In genomic region chr12:12599750-12600643, GRCh38 we compare ENCODE assay signal across 1 cellular context.
A peak's percentile ranks its signal among the peaks of the same experiment; 100 is the strongest.
TF ChIP-seq lines count a peak whose summit lies in the region.

No MANE protein-coding gene starts in this region.

TF ChIP-seq in HepG2, 621 proteins besides CTCF, POLR2A, EP300 and RAD21:
- TF ChIP-seq PHF20 (CRISPR knock-in tag; IDR thresholded peaks at IDR 0.05) (no peak), LCORL (IDR thresholded peaks at IDR 0.05) (no peak), LCORL (CRISPR knock-in tag; IDR thresholded peaks at IDR 0.05) (no peak), ZNF598 (CRISPR knock-in tag; IDR thresholded peaks at IDR 0.05; ENCODE audit: borderline replicate concordance) (no peak), ZNF790 (CRISPR knock-in tag; IDR thresholded peaks at IDR 0.05; ENCODE audit: borderline replicate concordance) (no peak), PRDM10 (CRISPR knock-in tag; IDR thresholded peaks at IDR 0.05; ENCODE audit: low read depth) (no peak), GLI4 (CRISPR knock-in tag; IDR thresholded peaks at IDR 0.05; ENCODE audit: borderline replicate concordance) (no peak), SMARCE1 (IDR thresholded peaks at IDR 0.05; ENCODE audit: borderline replicate concordance) (no peak), ZNF552 (CRISPR knock-in tag; IDR thresholded peaks at IDR 0.05; ENCODE audit: borderline replicate concordance) (no peak), HHEX (CRISPR knock-in tag; IDR thresholded peaks at IDR 0.05) (no peak), HINFP (CRISPR knock-in tag; IDR thresholded peaks at IDR 0.05; ENCODE audit: low read depth) (no peak), ZFP36L1 (CRISPR knock-in tag; IDR thresholded peaks at IDR 0.05) (no peak), ZNF768 (CRISPR knock-in tag; IDR thresholded peaks at IDR 0.05) (peak; percentile 60; the same call in 1 of the 2 replicates), HDAC1 (CRISPR knock-in tag; IDR thresholded peaks at IDR 0.05) (no peak), TFDP1 (CRISPR knock-in tag; IDR thresholded peaks at IDR 0.05; ENCODE audit: borderline replicate concordance) (no peak), BRCA1 (CRISPR knock-in tag; IDR thresholded peaks at IDR 0.05) (no peak), ZNF574 (CRISPR knock-in tag; IDR thresholded peaks at IDR 0.05) (0 out of 2 replicates have a peak, but pooled peaks have one; percentile 12), ZKSCAN1 (IDR thresholded peaks at IDR 0.05; ENCODE audit: low read length) (no peak), ZNF773 (CRISPR knock-in tag; IDR thresholded peaks at IDR 0.05; ENCODE audit: borderline replicate concordance) (no peak), MAFK (conservative IDR thresholded peaks at IDR 0.05 in 1 of 2, IDR thresholded peaks at IDR 0.05 in 1 of 2; ENCODE audit: low read length in 2 of 2) (no peak), HOXA5 (CRISPR knock-in tag; IDR thresholded peaks at IDR 0.05) (0 out of 2 replicates have a peak, but pooled peaks have one; percentile 25), CHCHD3 (CRISPR knock-in tag; IDR thresholded peaks at IDR 0.05) (no peak), ZFY (CRISPR knock-in tag; IDR thresholded peaks at IDR 0.05) (no peak)
- TF ChIP-seq, protein P1, sequence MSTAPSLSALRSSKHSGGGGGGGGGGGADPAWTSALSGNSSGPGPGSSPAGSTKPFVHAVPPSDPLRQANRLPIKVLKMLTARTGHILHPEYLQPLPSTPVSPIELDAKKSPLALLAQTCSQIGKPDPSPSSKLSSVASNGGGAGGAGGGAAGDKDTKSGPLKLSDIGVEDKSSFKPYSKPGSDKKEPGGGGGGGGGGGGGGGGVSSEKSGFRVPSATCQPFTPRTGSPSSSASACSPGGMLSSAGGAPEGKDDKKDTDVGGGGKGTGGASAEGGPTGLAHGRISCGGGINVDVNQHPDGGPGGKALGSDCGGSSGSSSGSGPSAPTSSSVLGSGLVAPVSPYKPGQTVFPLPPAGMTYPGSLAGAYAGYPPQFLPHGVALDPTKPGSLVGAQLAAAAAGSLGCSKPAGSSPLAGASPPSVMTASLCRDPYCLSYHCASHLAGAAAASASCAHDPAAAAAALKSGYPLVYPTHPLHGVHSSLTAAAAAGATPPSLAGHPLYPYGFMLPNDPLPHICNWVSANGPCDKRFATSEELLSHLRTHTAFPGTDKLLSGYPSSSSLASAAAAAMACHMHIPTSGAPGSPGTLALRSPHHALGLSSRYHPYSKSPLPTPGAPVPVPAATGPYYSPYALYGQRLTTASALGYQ (CRISPR knock-in tag; IDR thresholded peaks at IDR 0.05): no peak
- TF ChIP-seq, protein P2, sequence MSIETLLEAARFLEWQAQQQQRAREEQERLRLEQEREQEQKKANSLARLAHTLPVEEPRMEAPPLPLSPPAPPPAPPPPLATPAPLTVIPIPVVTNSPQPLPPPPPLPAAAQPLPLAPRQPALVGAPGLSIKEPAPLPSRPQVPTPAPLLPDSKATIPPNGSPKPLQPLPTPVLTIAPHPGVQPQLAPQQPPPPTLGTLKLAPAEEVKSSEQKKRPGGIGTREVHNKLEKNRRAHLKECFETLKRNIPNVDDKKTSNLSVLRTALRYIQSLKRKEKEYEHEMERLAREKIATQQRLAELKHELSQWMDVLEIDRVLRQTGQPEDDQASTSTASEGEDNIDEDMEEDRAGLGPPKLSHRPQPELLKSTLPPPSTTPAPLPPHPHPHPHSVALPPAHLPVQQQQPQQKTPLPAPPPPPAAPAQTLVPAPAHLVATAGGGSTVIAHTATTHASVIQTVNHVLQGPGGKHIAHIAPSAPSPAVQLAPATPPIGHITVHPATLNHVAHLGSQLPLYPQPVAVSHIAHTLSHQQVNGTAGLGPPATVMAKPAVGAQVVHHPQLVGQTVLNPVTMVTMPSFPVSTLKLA (IDR thresholded peaks at IDR 0.05): no peak
